Comparison of ENCODE assay signal across 1 cellular context in genomic region chr19:52692431-52693008, GRCh38.
TF ChIP-seq lines count a peak whose summit lies in the region.

No MANE protein-coding gene starts in this region.

TF ChIP-seq in WTC11, 78 proteins besides CTCF, POLR2A, EP300 and RAD21 (continued from another document):
- TF ChIP-seq, protein P1, sequence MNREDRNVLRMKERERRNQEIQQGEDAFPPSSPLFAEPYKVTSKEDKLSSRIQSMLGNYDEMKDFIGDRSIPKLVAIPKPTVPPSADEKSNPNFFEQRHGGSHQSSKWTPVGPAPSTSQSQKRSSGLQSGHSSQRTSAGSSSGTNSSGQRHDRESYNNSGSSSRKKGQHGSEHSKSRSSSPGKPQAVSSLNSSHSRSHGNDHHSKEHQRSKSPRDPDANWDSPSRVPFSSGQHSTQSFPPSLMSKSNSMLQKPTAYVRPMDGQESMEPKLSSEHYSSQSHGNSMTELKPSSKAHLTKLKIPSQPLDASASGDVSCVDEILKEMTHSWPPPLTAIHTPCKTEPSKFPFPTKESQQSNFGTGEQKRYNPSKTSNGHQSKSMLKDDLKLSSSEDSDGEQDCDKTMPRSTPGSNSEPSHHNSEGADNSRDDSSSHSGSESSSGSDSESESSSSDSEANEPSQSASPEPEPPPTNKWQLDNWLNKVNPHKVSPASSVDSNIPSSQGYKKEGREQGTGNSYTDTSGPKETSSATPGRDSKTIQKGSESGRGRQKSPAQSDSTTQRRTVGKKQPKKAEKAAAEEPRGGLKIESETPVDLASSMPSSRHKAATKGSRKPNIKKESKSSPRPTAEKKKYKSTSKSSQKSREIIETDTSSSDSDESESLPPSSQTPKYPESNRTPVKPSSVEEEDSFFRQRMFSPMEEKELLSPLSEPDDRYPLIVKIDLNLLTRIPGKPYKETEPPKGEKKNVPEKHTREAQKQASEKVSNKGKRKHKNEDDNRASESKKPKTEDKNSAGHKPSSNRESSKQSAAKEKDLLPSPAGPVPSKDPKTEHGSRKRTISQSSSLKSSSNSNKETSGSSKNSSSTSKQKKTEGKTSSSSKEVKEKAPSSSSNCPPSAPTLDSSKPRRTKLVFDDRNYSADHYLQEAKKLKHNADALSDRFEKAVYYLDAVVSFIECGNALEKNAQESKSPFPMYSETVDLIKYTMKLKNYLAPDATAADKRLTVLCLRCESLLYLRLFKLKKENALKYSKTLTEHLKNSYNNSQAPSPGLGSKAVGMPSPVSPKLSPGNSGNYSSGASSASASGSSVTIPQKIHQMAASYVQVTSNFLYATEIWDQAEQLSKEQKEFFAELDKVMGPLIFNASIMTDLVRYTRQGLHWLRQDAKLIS (CRISPR knock-in tag; IDR thresholded peaks at IDR 0.05; ENCODE audit: borderline replicate concordance): no peak
- TF ChIP-seq TEAD1 (CRISPR knock-in tag; IDR thresholded peaks at IDR 0.05) (no peak), ZBTB21 (CRISPR knock-in tag; IDR thresholded peaks at IDR 0.05; ENCODE audit: borderline replicate concordance) (no peak), FOXK1 (CRISPR knock-in tag; IDR thresholded peaks at IDR 0.05) (no peak)
- TF ChIP-seq, protein P2, sequence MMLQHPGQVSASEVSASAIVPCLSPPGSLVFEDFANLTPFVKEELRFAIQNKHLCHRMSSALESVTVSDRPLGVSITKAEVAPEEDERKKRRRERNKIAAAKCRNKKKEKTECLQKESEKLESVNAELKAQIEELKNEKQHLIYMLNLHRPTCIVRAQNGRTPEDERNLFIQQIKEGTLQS (CRISPR knock-in tag; conservative IDR thresholded peaks at IDR 0.05): no peak
